12 cellular contexts compared by ENCODE assay signal in genomic region chr2:224221455-224221913, GRCh38.
DNase-seq lines count a peak whose midpoint lies in the region; ATAC-seq, FAIRE-seq and TF ChIP-seq lines count a peak whose summit lies in the region.
"Had no signal": no experiment of that assay in that cellular context is flagged by ENCODE, and none has a peak within 500 bp of the region (broad histone marks: within the 10 kb centered on the region; RNA-seq: fewer than 3 reads in every experiment).

No MANE protein-coding gene starts in this region.

- H3K9ac ChIP-seq in GM23248: peak overlapping the region; percentile 67

- TF ChIP-seq CTCF in fibroblast of the aortic adventitia (IDR thresholded peaks at IDR 0.05; ENCODE audit: insufficient read depth, low read length) (no peak), D721Med (IDR thresholded peaks at IDR 0.05; ENCODE audit: insufficient read depth, missing control alignments) (no peak)

- no peaks in the 10 kb centered on the region for H3K79me2 ChIP-seq in GM23248 (ENCODE audit: insufficient read depth)

- no peaks in the 10 kb centered on the region for H4K20me1 ChIP-seq in GM23248 (ENCODE audit: insufficient read depth)

- H3K27me3 ChIP-seq in GM23248 (replicated peaks; ENCODE audit: insufficient read depth): no peaks in the 10 kb centered on the region

- in situ Hi-C loops in GM23248 (cut with MboI): no loop called here

- ATAC-seq in SK-N-SH treated with all-trans-retinoic acid at 6 μM for 48 hours: peak; percentile 92

- peaks cover 62% of the 10 kb centered on the region for H3F3A ChIP-seq in GM23248 (ENCODE audit: insufficient read depth)

- H3K4me3 ChIP-seq in GM23248: no peak overlapping the region
- no peak overlapping the region for H3K4me3 ChIP-seq in fibroblast of the aortic adventitia (ENCODE audit: low read depth, low read length)

- H3K9me2 ChIP-seq in GM23248 (ENCODE audit: insufficient read depth): no peaks in the 10 kb centered on the region

- WGBS in GM23248 (ENCODE audit: low coverage in 1 of 2, low lambda C conversion rate in 2 of 2, missing lambda C conversion rate in 2 of 2), 2 experiments: 7% methylated on average over 5 of the region's 5 CpGs

- H3K36me3 ChIP-seq in GM23248 (ENCODE audit: low read depth): no peaks in the 10 kb centered on the region

- DNase-seq in GM23248: peak; percentile 98
- DNase-seq in fibroblast of the aortic adventitia (ENCODE audit: low read depth): peak; percentile 98
- peak; percentile 95 for DNase-seq in pulmonary artery endothelial cell (ENCODE audit: low read depth, low spot score)
- DNase-seq in D721Med (ENCODE audit: insufficient read length, low spot score): no peak
- DNase-seq in GDM1 (lab: John Stamatoyannopoulos, UW): no peak
- DNase-seq in NCI-H748 (lab: John Stamatoyannopoulos, UW; ENCODE audit: unreplicated experiment): no peak
- no peak for DNase-seq in cerebellum (ENCODE audit: low spot score)
- DNase-seq: head of caudate nucleus, NCI-H345, posterior cingulate gyrus had no signal

- FAIRE-seq in D721Med (lab: Jason Lieb, UNC): no peak
- FAIRE-seq: TTC549 had no signal

- no peaks in the 10 kb centered on the region for H3K9me3 ChIP-seq in GM23248 (ENCODE audit: low read depth)

- peaks cover 40% of the 10 kb centered on the region for H3K4me1 ChIP-seq in GM23248 (ENCODE audit: insufficient read depth)

- 0 out of 2 replicates have a peak overlapping the region, but pooled peaks have one; percentile 18 for H2AFZ ChIP-seq in GM23248

- peak overlapping the region; percentile 97 for H3K27ac ChIP-seq in GM23248

- H3K4me2 ChIP-seq in GM23248 (ENCODE audit: unreplicated experiment): peak overlapping the region; percentile 45

TF ChIP-seq in SK-N-SH treated with all-trans-retinoic acid at 6 μM for 48 hours, 23 proteins besides CTCF, POLR2A, EP300 and RAD21:
- TF ChIP-seq PPARA (CRISPR knock-in tag; IDR thresholded peaks at IDR 0.05; ENCODE audit: borderline replicate concordance) (no peak), ZNF70 (CRISPR knock-in tag; IDR thresholded peaks at IDR 0.05) (no peak), ZFP30 (CRISPR knock-in tag; IDR thresholded peaks at IDR 0.05) (no peak), OSR1 (CRISPR knock-in tag; IDR thresholded peaks at IDR 0.05) (no peak), RARB (CRISPR knock-in tag; IDR thresholded peaks at IDR 0.05) (no peak), ZNF8 (CRISPR knock-in tag; IDR thresholded peaks at IDR 0.05) (no peak), POU6F1 (CRISPR knock-in tag; IDR thresholded peaks at IDR 0.05; ENCODE audit: borderline replicate concordance, low read depth) (no peak), ARNTL (CRISPR knock-in tag; IDR thresholded peaks at IDR 0.05; ENCODE audit: borderline replicate concordance, low read depth) (no peak)
- TF ChIP-seq, protein P1, sequence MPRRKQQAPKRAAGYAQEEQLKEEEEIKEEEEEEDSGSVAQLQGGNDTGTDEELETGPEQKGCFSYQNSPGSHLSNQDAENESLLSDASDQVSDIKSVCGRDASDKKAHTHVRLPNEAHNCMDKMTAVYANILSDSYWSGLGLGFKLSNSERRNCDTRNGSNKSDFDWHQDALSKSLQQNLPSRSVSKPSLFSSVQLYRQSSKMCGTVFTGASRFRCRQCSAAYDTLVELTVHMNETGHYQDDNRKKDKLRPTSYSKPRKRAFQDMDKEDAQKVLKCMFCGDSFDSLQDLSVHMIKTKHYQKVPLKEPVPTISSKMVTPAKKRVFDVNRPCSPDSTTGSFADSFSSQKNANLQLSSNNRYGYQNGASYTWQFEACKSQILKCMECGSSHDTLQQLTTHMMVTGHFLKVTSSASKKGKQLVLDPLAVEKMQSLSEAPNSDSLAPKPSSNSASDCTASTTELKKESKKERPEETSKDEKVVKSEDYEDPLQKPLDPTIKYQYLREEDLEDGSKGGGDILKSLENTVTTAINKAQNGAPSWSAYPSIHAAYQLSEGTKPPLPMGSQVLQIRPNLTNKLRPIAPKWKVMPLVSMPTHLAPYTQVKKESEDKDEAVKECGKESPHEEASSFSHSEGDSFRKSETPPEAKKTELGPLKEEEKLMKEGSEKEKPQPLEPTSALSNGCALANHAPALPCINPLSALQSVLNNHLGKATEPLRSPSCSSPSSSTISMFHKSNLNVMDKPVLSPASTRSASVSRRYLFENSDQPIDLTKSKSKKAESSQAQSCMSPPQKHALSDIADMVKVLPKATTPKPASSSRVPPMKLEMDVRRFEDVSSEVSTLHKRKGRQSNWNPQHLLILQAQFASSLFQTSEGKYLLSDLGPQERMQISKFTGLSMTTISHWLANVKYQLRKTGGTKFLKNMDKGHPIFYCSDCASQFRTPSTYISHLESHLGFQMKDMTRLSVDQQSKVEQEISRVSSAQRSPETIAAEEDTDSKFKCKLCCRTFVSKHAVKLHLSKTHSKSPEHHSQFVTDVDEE (CRISPR knock-in tag; IDR thresholded peaks at IDR 0.05): no peak
- TF ChIP-seq, protein P2, sequence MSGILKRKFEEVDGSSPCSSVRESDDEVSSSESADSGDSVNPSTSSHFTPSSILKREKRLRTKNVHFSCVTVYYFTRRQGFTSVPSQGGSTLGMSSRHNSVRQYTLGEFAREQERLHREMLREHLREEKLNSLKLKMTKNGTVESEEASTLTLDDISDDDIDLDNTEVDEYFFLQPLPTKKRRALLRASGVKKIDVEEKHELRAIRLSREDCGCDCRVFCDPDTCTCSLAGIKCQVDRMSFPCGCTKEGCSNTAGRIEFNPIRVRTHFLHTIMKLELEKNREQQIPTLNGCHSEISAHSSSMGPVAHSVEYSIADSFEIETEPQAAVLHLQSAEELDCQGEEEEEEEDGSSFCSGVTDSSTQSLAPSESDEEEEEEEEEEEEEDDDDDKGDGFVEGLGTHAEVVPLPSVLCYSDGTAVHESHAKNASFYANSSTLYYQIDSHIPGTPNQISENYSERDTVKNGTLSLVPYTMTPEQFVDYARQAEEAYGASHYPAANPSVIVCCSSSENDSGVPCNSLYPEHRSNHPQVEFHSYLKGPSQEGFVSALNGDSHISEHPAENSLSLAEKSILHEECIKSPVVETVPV (CRISPR knock-in tag; IDR thresholded peaks at IDR 0.05): no peak
TF ChIP-seq in SK-N-SH treated with all-trans-retinoic acid at 6 μM for 48 hours: peak in this region for 0.

Comparison
In these comparisons a context has a peak if more than half of its experiments do, and no peak if none do; other contexts are left out.
1. DNase-seq: peak in GM23248 (single experiment), fibroblast of the aortic adventitia (single experiment) and pulmonary artery endothelial cell (single experiment); none in D721Med (single experiment), GDM1 (single experiment), NCI-H748 (single experiment) and cerebellum (single experiment).